ENCODE assay signal across 2 cellular contexts in the genomic region with DNA sequence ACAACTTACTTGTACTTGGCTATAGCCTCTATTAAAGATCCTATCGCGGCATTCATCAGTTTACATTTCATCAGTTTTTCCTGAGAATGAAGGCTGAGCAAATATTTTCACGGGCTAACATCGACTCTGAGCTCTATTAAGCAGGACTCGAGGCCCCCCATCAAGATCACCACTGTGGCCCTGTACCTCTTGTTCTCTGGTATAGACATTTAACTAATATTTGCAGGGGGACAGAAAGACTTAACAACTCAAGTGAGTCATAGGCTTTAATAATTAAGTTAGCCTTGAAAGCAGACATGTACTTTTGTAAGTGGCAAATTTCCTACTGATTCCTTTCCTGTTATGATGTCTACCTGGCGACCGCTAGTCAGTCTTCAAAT.
TF ChIP-seq lines count a peak whose summit lies in the region.

No MANE protein-coding gene starts in this region.

TF ChIP-seq in IMR-90, 13 proteins besides CTCF, POLR2A, EP300 and RAD21:
- no peak for TF ChIP-seq MAZ (IDR thresholded peaks at IDR 0.05; ENCODE audit: borderline replicate concordance, low read depth, low read length)

TF ChIP-seq in H1, 55 proteins besides CTCF, POLR2A, EP300 and RAD21:
- TF ChIP-seq SIN3A (conservative IDR thresholded peaks at IDR 0.05 in 1 of 2, IDR thresholded peaks at IDR 0.05 in 1 of 2; ENCODE audit: low read depth in 1 of 2, low read length in 2 of 2): no peak
